In genomic region chr12:109863961-109864712, GRCh38 we compare ENCODE assay signal across 1 cellular context.
TF ChIP-seq lines count a peak whose summit lies in the region.

No MANE protein-coding gene starts in this region.

TF ChIP-seq in HepG2, 621 proteins besides CTCF, POLR2A, EP300 and RAD21 (continued from another document and continues in another):
- TF ChIP-seq ZBTB33 (CRISPR knock-in tag; IDR thresholded peaks at IDR 0.05) (peak; percentile 37; the same call in 1 of the 2 replicates), ZNF772 (CRISPR knock-in tag; IDR thresholded peaks at IDR 0.05) (peak; percentile 52), ZNF788 (CRISPR knock-in tag; IDR thresholded peaks at IDR 0.05; ENCODE audit: borderline replicate concordance) (peak; percentile 68; the same call in 1 of the 2 replicates), ELF1 (CRISPR knock-in tag; IDR thresholded peaks at IDR 0.05) (peak; percentile 93), ZNF749 (CRISPR knock-in tag; IDR thresholded peaks at IDR 0.05; ENCODE audit: borderline replicate concordance) (peak; percentile 46; the same call in 1 of the 2 replicates), REPIN1 (CRISPR knock-in tag; IDR thresholded peaks at IDR 0.05; ENCODE audit: borderline replicate concordance, low read depth) (peak; percentile 91), KDM6A (CRISPR knock-in tag; IDR thresholded peaks at IDR 0.05; ENCODE audit: low read depth) (peak; percentile 59; the same call in 1 of the 2 replicates), TOPORS (CRISPR knock-in tag; IDR thresholded peaks at IDR 0.05) (peak; percentile 47; the same call in 1 of the 2 replicates), TGIF2 (CRISPR knock-in tag; IDR thresholded peaks at IDR 0.05) (0 out of 2 replicates have a peak, but pooled peaks have one; percentile 4), MIER3 (CRISPR knock-in tag; IDR thresholded peaks at IDR 0.05; ENCODE audit: borderline replicate concordance) (peak; percentile 95; the same call in 1 of the 2 replicates), CBFB (CRISPR knock-in tag; IDR thresholded peaks at IDR 0.05) (peak; percentile 73), MATR3 (CRISPR knock-in tag; IDR thresholded peaks at IDR 0.05) (no peak), ZBTB8A (CRISPR knock-in tag; IDR thresholded peaks at IDR 0.05; ENCODE audit: borderline replicate concordance, low read depth) (no peak), PBX3 (CRISPR knock-in tag; IDR thresholded peaks at IDR 0.05; ENCODE audit: borderline replicate concordance) (no peak), ZNF629 (CRISPR knock-in tag; conservative IDR thresholded peaks at IDR 0.05) (no peak; the same call in 1 of the 2 replicates), HNF4G (IDR thresholded peaks at IDR 0.05; ENCODE audit: borderline replicate concordance, low read depth, low read length) (peak; percentile 57; the same call in 1 of the 2 replicates), HNF4G (CRISPR knock-in tag; IDR thresholded peaks at IDR 0.05; ENCODE audit: borderline replicate concordance, low read depth) (no peak), TBX3 (IDR thresholded peaks at IDR 0.05; ENCODE audit: borderline replicate concordance) (peak; percentile 65; the same call in 1 of the 2 replicates), TFDP1 (CRISPR knock-in tag; IDR thresholded peaks at IDR 0.05; ENCODE audit: borderline replicate concordance) (peak; percentile 10; the same call in 1 of the 2 replicates), MAF1 (CRISPR knock-in tag; IDR thresholded peaks at IDR 0.05; ENCODE audit: borderline replicate concordance) (no peak), CEBPG (CRISPR knock-in tag; IDR thresholded peaks at IDR 0.05) (peak; percentile 95), ERF (CRISPR knock-in tag; IDR thresholded peaks at IDR 0.05) (peak; percentile 84), ZNF562 (CRISPR knock-in tag; IDR thresholded peaks at IDR 0.05; ENCODE audit: borderline replicate concordance) (no peak), RBFOX2 (IDR thresholded peaks at IDR 0.05; ENCODE audit: low read depth, low read length) (no peak), KLF16 (CRISPR knock-in tag; IDR thresholded peaks at IDR 0.05) (peak in 1 of 2 experiments; percentile 70; a peak in 1 of 4 replicates), HNRNPH1 (optimal IDR thresholded peaks at IDR 0.05; ENCODE audit: low read depth, low read length) (no peak), ZNF124 (CRISPR knock-in tag; IDR thresholded peaks at IDR 0.05) (peak; percentile 51; the same call in 1 of the 2 replicates), MYPOP (CRISPR knock-in tag; IDR thresholded peaks at IDR 0.05) (0 out of 2 replicates have a peak, but pooled peaks have one; percentile 64), ZNF34 (CRISPR knock-in tag; IDR thresholded peaks at IDR 0.05; ENCODE audit: borderline replicate concordance) (no peak; the same call in 1 of the 2 replicates), MXI1 (IDR thresholded peaks at IDR 0.05; ENCODE audit: borderline replicate concordance, low read depth, low read length) (no peak; the same call in 2 of the 3 replicates), ZNF550 (CRISPR knock-in tag; IDR thresholded peaks at IDR 0.05; ENCODE audit: borderline replicate concordance) (peak; percentile 29; the same call in 1 of the 2 replicates), ZNF230 (CRISPR knock-in tag; IDR thresholded peaks at IDR 0.05) (0 out of 2 replicates have a peak, but pooled peaks have one; percentile 53), IKZF5 (CRISPR knock-in tag; IDR thresholded peaks at IDR 0.05) (peak; percentile 77; the same call in 1 of the 2 replicates), ZNF235 (CRISPR knock-in tag; IDR thresholded peaks at IDR 0.05; ENCODE audit: borderline replicate concordance) (0 out of 2 replicates have a peak, but pooled peaks have one; percentile 54), ARID2 (CRISPR knock-in tag; IDR thresholded peaks at IDR 0.05; ENCODE audit: borderline replicate concordance) (peak; percentile 53; the same call in 1 of the 2 replicates), HNRNPL (IDR thresholded peaks at IDR 0.05; ENCODE audit: low read depth, low read length) (0 out of 2 replicates have a peak, but pooled peaks have one; percentile 59), DRAP1 (CRISPR knock-in tag; IDR thresholded peaks at IDR 0.05) (peak; percentile 69), ZNF350 (CRISPR knock-in tag; IDR thresholded peaks at IDR 0.05; ENCODE audit: borderline replicate concordance, low read depth) (peak; percentile 88), ZNF331 (CRISPR knock-in tag; IDR thresholded peaks at IDR 0.05) (peak; percentile 98), KDM2A (CRISPR knock-in tag; IDR thresholded peaks at IDR 0.05; ENCODE audit: borderline replicate concordance, low read depth) (peak; percentile 28; the same call in 1 of the 2 replicates), SMC3 (IDR thresholded peaks at IDR 0.05; ENCODE audit: low read length) (no peak; the same call in 1 of the 2 replicates), MTA1 (CRISPR knock-in tag; IDR thresholded peaks at IDR 0.05; ENCODE audit: borderline replicate concordance) (peak; percentile 75), NR2F6 (IDR thresholded peaks at IDR 0.05) (peak; percentile 73), NR2F6 (CRISPR knock-in tag; IDR thresholded peaks at IDR 0.05) (peak; percentile 91), ZNF770 (CRISPR knock-in tag; IDR thresholded peaks at IDR 0.05) (0 out of 2 replicates have a peak, but pooled peaks have one; percentile 44), HOMEZ (CRISPR knock-in tag; IDR thresholded peaks at IDR 0.05; ENCODE audit: low read depth) (no peak), MXD3 (CRISPR knock-in tag; IDR thresholded peaks at IDR 0.05) (0 out of 2 replicates have a peak, but pooled peaks have one; percentile 41), RXRA (CRISPR knock-in tag; IDR thresholded peaks at IDR 0.05) (peak; percentile 75), MEIS2 (CRISPR knock-in tag; IDR thresholded peaks at IDR 0.05) (peak; percentile 47; the same call in 1 of the 2 replicates), SNAPC2 (CRISPR knock-in tag; IDR thresholded peaks at IDR 0.05) (peak; percentile 85; the same call in 1 of the 2 replicates), ZNF225 (CRISPR knock-in tag; IDR thresholded peaks at IDR 0.05) (peak; percentile 76), NCOR1 (IDR thresholded peaks at IDR 0.05; ENCODE audit: borderline replicate concordance, low read length) (peak; percentile 52; the same call in 1 of the 2 replicates), ZNF121 (CRISPR knock-in tag; IDR thresholded peaks at IDR 0.05) (peak; percentile 74), CSRNP1 (CRISPR knock-in tag; IDR thresholded peaks at IDR 0.05) (peak; percentile 47; the same call in 1 of the 2 replicates), POGZ (CRISPR knock-in tag; IDR thresholded peaks at IDR 0.05) (peak; percentile 72; the same call in 1 of the 2 replicates), HOXA3 (CRISPR knock-in tag; IDR thresholded peaks at IDR 0.05) (peak; percentile 91), SP4 (CRISPR knock-in tag; IDR thresholded peaks at IDR 0.05) (peak; percentile 55), SAP130 (CRISPR knock-in tag; IDR thresholded peaks at IDR 0.05; ENCODE audit: low read depth) (peak; percentile 87), ZBTB7B (CRISPR knock-in tag; IDR thresholded peaks at IDR 0.05) (peak; percentile 82), ZMYM2 (CRISPR knock-in tag; IDR thresholded peaks at IDR 0.05) (peak; percentile 74), ZNF564 (CRISPR knock-in tag; IDR thresholded peaks at IDR 0.05) (peak; percentile 94)
